ENCODE assay signal across 12 cellular contexts in genomic region chr7:39838326-39838725, GRCh38.
DNase-seq lines count a peak whose midpoint lies in the region; ATAC-seq, FAIRE-seq and TF ChIP-seq lines count a peak whose summit lies in the region.
"Had no signal": no experiment of that assay in that cellular context is flagged by ENCODE, and none has a peak within 500 bp of the region (broad histone marks: within the 10 kb centered on the region; RNA-seq: fewer than 3 reads in every experiment).

No MANE protein-coding gene starts in this region.

- H3K4me1 ChIP-seq in K562 (replicated peaks in 1 of 2; ENCODE audit: control insufficient read depth in 2 of 2, insufficient read depth in 2 of 2, low read length in 2 of 2), result peaks cover 0 to 6% of the 10 kb centered on the region in 2 experiments; a peak in 2 of 5 replicates
- H3K4me1 ChIP-seq: testis had no signal

- H3K79me2 ChIP-seq in K562 (ENCODE audit: control insufficient read depth, insufficient read depth, low read length), result no peaks in the 10 kb centered on the region

- no peak for TF ChIP-seq RAD21 in K562 (CRISPR knock-in tag; conservative IDR thresholded peaks at IDR 0.05 in 1 of 2, IDR thresholded peaks at IDR 0.05 in 1 of 2)

- H3K4me2 ChIP-seq in K562 (ENCODE audit: insufficient read depth, low read length), result no peak overlapping the region

- no peak overlapping the region for H2AFZ ChIP-seq in K562 (ENCODE audit: low read depth, low read length)

- no peaks in the 10 kb centered on the region for H4K20me1 ChIP-seq in K562 (replicated peaks; ENCODE audit: control insufficient read depth, insufficient read depth, low read length)

- intact Hi-C loops in K562 (cut with micrococcal nuclease), result no loop called here

- no peaks in the 10 kb centered on the region for H3K36me3 ChIP-seq in K562 (ENCODE audit: control insufficient read depth, insufficient read depth, low read length)

- H3K27ac Mint-ChIP-seq in stimulated activated memory B cell treated with anti-CD40 and anti-IgM and Interleukin-4, amounts not matched to agents 10 μg/mL and 1 μg/mL and 100 μg/mL, for 72 hours, result no peak overlapping the region
- H3K27ac Mint-ChIP-seq: activated T-cell treated with anti-CD3 and anti-CD28 coated beads, Interleukin-2, amount 50 U/mL, for 24 hours had no signal

- WGBS in K562 (ENCODE audit: insufficient coverage, low coverage, missing lambda C conversion rate), result 0% methylated on average over 3 of the region's 3 CpGs

- POLR2A ChIA-PET in K562 (lab: Yijun Ruan, JAX), result no interaction called here

- ATAC-seq in K562, result no peak
- ATAC-seq in stimulated activated memory B cell treated with anti-CD40 and anti-IgM and Interleukin-4, amounts not matched to agents 10 μg/mL and 1 μg/mL and 100 μg/mL, for 72 hours, result no peak
- ATAC-seq in HG02852 (IDR thresholded peaks at IDR 0.05; ENCODE audit: unreplicated experiment), result no peak

- H3K4me3 ChIP-seq in K562 (no peak overlapping the region), skeletal muscle cell (ENCODE audit: low read depth, low read length) (no peak overlapping the region)
- H3K4me3 ChIP-seq: SK-N-MC, testis had no signal

- CTCF ChIA-PET in K562 (lab: Yijun Ruan, JAX; ENCODE audit: low intra/inter-chr PET ratio), result no interaction called here

- H3K9me1 ChIP-seq in K562 (ENCODE audit: control insufficient read depth, insufficient read depth, low read length), result no peaks in the 10 kb centered on the region

- H3K9me3 Mint-ChIP-seq in stimulated activated memory B cell treated with anti-CD40 and anti-IgM and Interleukin-4, amounts not matched to agents 10 μg/mL and 1 μg/mL and 100 μg/mL, for 72 hours, result no peaks in the 10 kb centered on the region
- H3K9me3 Mint-ChIP-seq: activated T-cell treated with anti-CD3 and anti-CD28 coated beads, Interleukin-2, amount 50 U/mL, for 24 hours had no signal

- H3K27me3 ChIP-seq in K562 (ENCODE audit: control insufficient read depth in 2 of 2, insufficient read depth in 2 of 2, low read length in 2 of 2), result peaks cover 15 to 17% of the 10 kb centered on the region in 2 experiments; a peak in 2 of 5 replicates
- H3K27me3 ChIP-seq: testis had no signal

- no peak for TF ChIP-seq EP300 in K562 (IDR thresholded peaks at IDR 0.05; ENCODE audit: low read length)

- H3K9me3 ChIP-seq in K562 (replicated peaks; ENCODE audit: control insufficient read depth, insufficient read depth, low read depth, low read length), result no peaks in the 10 kb centered on the region; the same call in 1 of the 2 replicates
- H3K9me3 ChIP-seq: testis had no signal

- no peak for TF ChIP-seq CTCF in K562 (IDR thresholded peaks at IDR 0.05 in 2 of 3, conservative IDR thresholded peaks at IDR 0.05 in 1 of 3; ENCODE audit: insufficient read depth in 2 of 3, low read depth in 1 of 3, low read length in 3 of 3)

- H3K4me1 Mint-ChIP-seq in stimulated activated memory B cell treated with anti-CD40 and anti-IgM and Interleukin-4, amounts not matched to agents 10 μg/mL and 1 μg/mL and 100 μg/mL, for 72 hours, result peaks cover 10% of the 10 kb centered on the region

- BruUV-seq in K562 (replicated peaks; lab: Mats Ljungman, UMichigan), result no TSS peak

- peak; percentile 47 for DNase-seq in NCI-H2196 (lab: John Stamatoyannopoulos, UW; ENCODE audit: unreplicated experiment)
- no peak for DNase-seq in NCI-H2196 treated with DMSO at 0.1 percent for 48 hours (lab: John Stamatoyannopoulos, UW; ENCODE audit: unreplicated experiment)
- DNase-seq in NCI-H510A (lab: John Stamatoyannopoulos, UW), result peak; percentile 51
- DNase-seq in K562 (ENCODE audit: extremely low read depth in 1 of 4, low spot score in 3 of 4), result peak in 1 of 4 experiments; percentile 22
- peak; percentile 30 for DNase-seq in skeletal muscle cell (ENCODE audit: low read depth)
- no peak for DNase-seq in superior temporal gyrus (ENCODE audit: extremely low spot score)
- DNase-seq: activated T-cell treated with anti-CD3 and anti-CD28 coated beads, Interleukin-2, amount 50 U/mL, for 24 hours; effector CD8-positive, alpha-beta T cell; testis had no signal

- H3K27ac ChIP-seq in K562 (ENCODE audit: extremely low read depth, low read depth, low read length), result no peak overlapping the region
- H3K27ac ChIP-seq: SK-N-MC, testis had no signal

- no peaks in the 10 kb centered on the region for H3K36me3 Mint-ChIP-seq in stimulated activated memory B cell treated with anti-CD40 and anti-IgM and Interleukin-4, amounts not matched to agents 10 μg/mL and 1 μg/mL and 100 μg/mL, for 72 hours

- FAIRE-seq in K562 (lab: Jason Lieb, UNC), result no peak

- TF ChIP-seq POLR2A in K562 (conservative IDR thresholded peaks at IDR 0.05), result no peak

- in situ Hi-C loops in K562 (cut with MboI), result no loop called here

- no peak overlapping the region for H3K9ac ChIP-seq in K562 (ENCODE audit: insufficient read depth in 1 of 2, low read depth in 2 of 2, low read length in 2 of 2)

- peaks cover 46% of the 10 kb centered on the region for H3K27me3 Mint-ChIP-seq in stimulated activated memory B cell treated with anti-CD40 and anti-IgM and Interleukin-4, amounts not matched to agents 10 μg/mL and 1 μg/mL and 100 μg/mL, for 72 hours

- H3K4me3 Mint-ChIP-seq in stimulated activated memory B cell treated with anti-CD40 and anti-IgM and Interleukin-4, amounts not matched to agents 10 μg/mL and 1 μg/mL and 100 μg/mL, for 72 hours, result no peak overlapping the region
- H3K4me3 Mint-ChIP-seq: activated T-cell treated with anti-CD3 and anti-CD28 coated beads, Interleukin-2, amount 50 U/mL, for 24 hours had no signal

TF ChIP-seq in K562, 482 proteins besides CTCF, POLR2A, EP300 and RAD21:
- TF ChIP-seq SMARCE1 (IDR thresholded peaks at IDR 0.05), result no peak
- peak; percentile 97 for TF ChIP-seq SPI1 (IDR thresholded peaks at IDR 0.05; ENCODE audit: borderline replicate concordance, low read depth, low read length)
- TF ChIP-seq NFIC (IDR thresholded peaks at IDR 0.05), result peak; percentile 24; the same call in 1 of the 2 replicates
- peak; percentile 47 for TF ChIP-seq ZNF121 (CRISPR knock-in tag; conservative IDR thresholded peaks at IDR 0.05)
TF ChIP-seq in K562: peak in this region for 3.

Comparison
In these comparisons a context has a peak if more than half of its experiments do, and no peak if none do; other contexts are left out.
1. DNase-seq: peak in NCI-H2196 (single experiment), NCI-H510A (single experiment) and skeletal muscle cell (single experiment); none in NCI-H2196 treated with DMSO at 0.1 percent for 48 hours (single experiment) and superior temporal gyrus (single experiment).